In genomic region chr13:52118095-52118494, GRCh38 we compare ENCODE assay signal across 30 cellular contexts.
"Had no signal": no experiment of that assay in that cellular context is flagged by ENCODE, and none has a peak within 500 bp of the region (broad histone marks: within the 10 kb centered on the region; RNA-seq: fewer than 3 reads in every experiment).

No MANE protein-coding gene starts in this region.

- H3K36me3 Mint-ChIP-seq: natural killer cell; neural progenitor cell; stimulated activated memory B cell treated with anti-CD40 and anti-IgM and Interleukin-4, amounts not matched to agents 10 μg/mL and 1 μg/mL and 100 μg/mL, for 72 hours; type B pancreatic cell had no signal

- FAIRE-seq: small intestine had no signal

- H3K9me3 ChIP-seq: ovary, psoas muscle, right lobe of liver, sigmoid colon, suprapubic skin, testis, tibial artery, transverse colon, upper lobe of right lung, uterus had no signal

- H3K9me3 Mint-ChIP-seq: natural killer cell; nephron; neural progenitor cell; stimulated activated memory B cell treated with anti-CD40 and anti-IgM and Interleukin-4, amounts not matched to agents 10 μg/mL and 1 μg/mL and 100 μg/mL, for 72 hours; stimulated activated naive CD8-positive, alpha-beta T cell treated with anti-CD3 and anti-CD28 coated beads, Interleukin-15, amount 100 ng/mL, for 72 hours; type B pancreatic cell had no signal

- H3K36me3 ChIP-seq: neural progenitor cell, ovary, right lobe of liver, sigmoid colon, suprapubic skin, tibial artery, transverse colon, upper lobe of right lung, uterus had no signal

- H3K27me3 ChIP-seq: neural progenitor cell, ovary, right lobe of liver, sigmoid colon, suprapubic skin, testis, tibial artery, transverse colon, upper lobe of right lung, uterus had no signal

- H3K4me3 Mint-ChIP-seq: natural killer cell; nephron; neural progenitor cell; stimulated activated memory B cell treated with anti-CD40 and anti-IgM and Interleukin-4, amounts not matched to agents 10 μg/mL and 1 μg/mL and 100 μg/mL, for 72 hours; stimulated activated naive CD8-positive, alpha-beta T cell treated with anti-CD3 and anti-CD28 coated beads, Interleukin-15, amount 100 ng/mL, for 72 hours; type B pancreatic cell had no signal

- H3K27ac ChIP-seq: neural progenitor cell, ovary, parathyroid adenoma, psoas muscle, right lobe of liver, sigmoid colon, suprapubic skin, tibial artery, transverse colon, upper lobe of right lung, uterus had no signal

- H3K4me3 ChIP-seq: neural progenitor cell, ovary, psoas muscle, right lobe of liver, sigmoid colon, suprapubic skin, testis, tibial artery, transverse colon, upper lobe of right lung, uterus had no signal

- H3K27me3 Mint-ChIP-seq: progenitor cell of endocrine pancreas, type B pancreatic cell had no signal

- DNase-seq: natural killer cell; occipital lobe; ovary; posterior cingulate gyrus; psoas muscle; right cardiac atrium; right lobe of liver; sigmoid colon; small intestine; stimulated activated CD4-positive, alpha-beta T cell treated with anti-CD3 and anti-CD28 coated beads, Interleukin-15, amount 100 ng/mL, for 24 hours; stimulated activated CD4-positive, alpha-beta T cell treated with anti-CD3 and anti-CD28 coated beads, Interleukin-2, amount 100 ng/mL, for 24 hours; stimulated activated CD4-positive, alpha-beta T cell treated with anti-CD3 and anti-CD28 coated beads, Interleukin-2, amount 100 ng/mL, for 48 hours; stimulated activated CD4-positive, alpha-beta T cell treated with anti-CD3 and anti-CD28 coated beads, Interleukin-4, amount 100 ng/mL, for 4 hours; stimulated activated CD8-positive, alpha-beta memory T cell treated with anti-CD3 and anti-CD28 coated beads, Interleukin-4, amount 100 ng/mL, for 48 hours; stimulated activated naive CD4-positive, alpha-beta T cell; stimulated activated naive CD8-positive, alpha-beta T cell treated with anti-CD3 and anti-CD28 coated beads, Interleukin-15, amount 100 ng/mL, for 72 hours; stimulated activated naive CD8-positive, alpha-beta T cell treated with anti-CD3 and anti-CD28 coated beads, Interleukin-15, Interleukin-2, amounts not matched to agents 100 U/mL and 50 U/mL, for 24 hours; substantia nigra; testis; tibial artery; transverse colon; upper lobe of right lung; uterus had no signal

- H3K27ac Mint-ChIP-seq: natural killer cell; nephron; neural progenitor cell; progenitor cell of endocrine pancreas; stimulated activated memory B cell treated with anti-CD40 and anti-IgM and Interleukin-4, amounts not matched to agents 10 μg/mL and 1 μg/mL and 100 μg/mL, for 72 hours; type B pancreatic cell had no signal

- ATAC-seq: natural killer cell; psoas muscle; right cardiac atrium; right lobe of liver; stimulated activated memory B cell treated with anti-CD40 and anti-IgM and Interleukin-4, amounts not matched to agents 10 μg/mL and 1 μg/mL and 100 μg/mL, for 72 hours; stimulated activated naive CD8-positive, alpha-beta T cell treated with anti-CD3 and anti-CD28 coated beads, Interleukin-15, amount 100 ng/mL, for 72 hours; stimulated activated naive CD8-positive, alpha-beta T cell treated with anti-CD3 and anti-CD28 coated beads, Interleukin-15, Interleukin-2, amounts not matched to agents 100 U/mL and 50 U/mL, for 24 hours; upper lobe of right lung had no signal

- H3K4me1 Mint-ChIP-seq: natural killer cell; nephron; neural progenitor cell; stimulated activated memory B cell treated with anti-CD40 and anti-IgM and Interleukin-4, amounts not matched to agents 10 μg/mL and 1 μg/mL and 100 μg/mL, for 72 hours; stimulated activated naive CD8-positive, alpha-beta T cell treated with anti-CD3 and anti-CD28 coated beads, Interleukin-15, amount 100 ng/mL, for 72 hours had no signal
